19 cellular contexts compared by ENCODE assay signal in genomic region chr17:21146362-21147021, GRCh38.
"Had no signal": no experiment of that assay in that cellular context is flagged by ENCODE, and none has a peak within 500 bp of the region (broad histone marks: within the 10 kb centered on the region; RNA-seq: fewer than 3 reads in every experiment).

No MANE protein-coding gene starts in this region.

- H3K27me3 Mint-ChIP-seq: activated naive CD4-positive, alpha-beta T cell treated with anti-CD3 and anti-CD28 coated beads, Interleukin-2, amount 50 U/mL, for 24 hours; activated T-helper 17 cell treated with anti-CD3 and anti-CD28 coated beads, Interleukin-2, amount 50 U/mL, for 72 hours; effector memory CD8-positive, alpha-beta T cell; naive thymus-derived CD4-positive, alpha-beta T cell had no signal

- H3K27ac ChIP-seq: lower lobe of right lung, psoas muscle, suprapubic skin had no signal

- H3K9me3 Mint-ChIP-seq: activated T-helper 17 cell treated with anti-CD3 and anti-CD28 coated beads, Interleukin-2, amount 50 U/mL, for 72 hours; effector memory CD8-positive, alpha-beta T cell had no signal

- H3K4me1 Mint-ChIP-seq: activated T-helper 17 cell treated with anti-CD3 and anti-CD28 coated beads, Interleukin-2, amount 50 U/mL, for 72 hours; brain had no signal

- H3K36me3 ChIP-seq: lower lobe of right lung, upper lobe of left lung had no signal

- H3K27me3 ChIP-seq: suprapubic skin, upper lobe of left lung had no signal

- DNase-seq: activated CD4-positive, alpha-beta T cell treated with anti-CD3 and anti-CD28 coated beads for 48 hours; activated T-cell treated with anti-CD3 and anti-CD28 coated beads for 4 hours; amygdala; effector memory CD8-positive, alpha-beta T cell; hippocampal formation; kidney glomerular epithelial cell; lower lobe of right lung; naive thymus-derived CD4-positive, alpha-beta T cell; nucleus accumbens; psoas muscle; stimulated activated CD4-positive, alpha-beta T cell treated with anti-CD3 and anti-CD28 coated beads, Interleukin-12 subunit alpha, Interleukin-12 subunit beta, amount 100 ng/mL, for 4 hours; stimulated activated naive CD4-positive, alpha-beta T cell; upper lobe of left lung had no signal

- H3K4me1 ChIP-seq: lower lobe of right lung, suprapubic skin, upper lobe of left lung had no signal

- H3K27ac Mint-ChIP-seq: activated naive CD4-positive, alpha-beta T cell treated with anti-CD3 and anti-CD28 coated beads, Interleukin-2, amount 50 U/mL, for 24 hours; activated T-helper 17 cell treated with anti-CD3 and anti-CD28 coated beads, Interleukin-2, amount 50 U/mL, for 72 hours; brain; naive thymus-derived CD4-positive, alpha-beta T cell; T-helper 1 cell treated with Interleukin-12 subunit alpha and Interleukin-12 subunit beta and Interleukin-4 antibody, amounts not matched to agents 30 μg/mL and 1 μg/mL, for 36 hours; WTC11 had no signal

- H3K4me3 ChIP-seq: lower lobe of right lung, psoas muscle, suprapubic skin, upper lobe of left lung had no signal

- H3K4me3 Mint-ChIP-seq: activated naive CD4-positive, alpha-beta T cell treated with anti-CD3 and anti-CD28 coated beads, Interleukin-2, amount 50 U/mL, for 24 hours; activated T-helper 17 cell treated with anti-CD3 and anti-CD28 coated beads, Interleukin-2, amount 50 U/mL, for 72 hours; brain; effector memory CD8-positive, alpha-beta T cell; naive thymus-derived CD4-positive, alpha-beta T cell; T-helper 1 cell treated with Interleukin-12 subunit alpha and Interleukin-12 subunit beta and Interleukin-4 antibody, amounts not matched to agents 30 μg/mL and 1 μg/mL, for 36 hours; WTC11 had no signal

- H3K9me3 ChIP-seq: lower lobe of right lung, psoas muscle, suprapubic skin, upper lobe of left lung had no signal
